ENCODE assay signal across 10 cellular contexts in genomic region chr4:87734936-87735335, GRCh38.
"Had no signal": no experiment of that assay in that cellular context is flagged by ENCODE, and none has a peak within 500 bp of the region (broad histone marks: within the 10 kb centered on the region; RNA-seq: fewer than 3 reads in every experiment).

No MANE protein-coding gene starts in this region.

- DNase-seq: activated B cell treated with CpG ODN at 0.5 μM for 24 hours; activated CD4-positive, alpha-beta T cell treated with anti-CD3 and anti-CD28 coated beads, Interleukin-2, amount 50 U/mL, for 1 hour; activated naive CD4-positive, alpha-beta T cell treated with anti-CD3 and anti-CD28 coated beads, Interleukin-2, amount 50 U/mL, for 16 hours; activated T-cell treated with anti-CD3 and anti-CD28 coated beads, Interleukin-2, amount 50 U/mL, for 1 hour; heart right ventricle; left ventricle myocardium superior; ovary; stimulated activated CD4-positive, alpha-beta T cell treated with anti-CD3 and anti-CD28 coated beads, Interleukin-2, amount 100 ng/mL, for 48 hours; T-helper 17 cell; upper lobe of right lung had no signal

- ATAC-seq: heart right ventricle, left ventricle myocardium superior, T-helper 17 cell, upper lobe of right lung had no signal

- H3K4me3 ChIP-seq: heart right ventricle, ovary, upper lobe of right lung had no signal
